Comparison of ENCODE assay signal across 1 cellular context in genomic region chr18:35193313-35193712, GRCh38.
A peak's percentile ranks its signal among the peaks of the same experiment; 100 is the strongest.
TF ChIP-seq lines count a peak whose summit lies in the region.

No MANE protein-coding gene starts in this region.

TF ChIP-seq in K562, 482 proteins besides CTCF, POLR2A, EP300 and RAD21 (continued from another document):
- TF ChIP-seq HEY1 (CRISPR knock-in tag; IDR thresholded peaks at IDR 0.05; ENCODE audit: borderline replicate concordance), result no peak
- no peak for TF ChIP-seq ZNF507 (tag; conservative IDR thresholded peaks at IDR 0.05)
- no peak for TF ChIP-seq ZC3H11A (IDR thresholded peaks at IDR 0.05; ENCODE audit: low read depth, low read length)
- TF ChIP-seq C11orf30 (IDR thresholded peaks at IDR 0.05; ENCODE audit: low read depth), result peak; percentile 62
- TF ChIP-seq HMG20A (CRISPR knock-in tag; conservative IDR thresholded peaks at IDR 0.05), result no peak
- TF ChIP-seq TAF15 (IDR thresholded peaks at IDR 0.05; ENCODE audit: low read depth, low read length), result no peak
- no peak for TF ChIP-seq MEIS2 (IDR thresholded peaks at IDR 0.05; ENCODE audit: partially characterized antibody)
- TF ChIP-seq PURB (CRISPR knock-in tag; IDR thresholded peaks at IDR 0.05; ENCODE audit: low read depth), result no peak
- TF ChIP-seq ZNF316 (IDR thresholded peaks at IDR 0.05), result peak; percentile 65
- TF ChIP-seq MAFK (IDR thresholded peaks at IDR 0.05; ENCODE audit: low read length), result peak; percentile 32; the same call in 1 of the 2 replicates
- TF ChIP-seq ZNF174 (CRISPR knock-in tag; IDR thresholded peaks at IDR 0.05), result no peak
- TF ChIP-seq MITF (IDR thresholded peaks at IDR 0.05), result no peak
- TF ChIP-seq ZNF133 (CRISPR knock-in tag; IDR thresholded peaks at IDR 0.05), result no peak
- no peak for TF ChIP-seq TCF15 (CRISPR knock-in tag; IDR thresholded peaks at IDR 0.05)
- TF ChIP-seq ATF7 (IDR thresholded peaks at IDR 0.05), result no peak
- no peak for TF ChIP-seq HDAC2 (IDR thresholded peaks at IDR 0.05)
- no peak for TF ChIP-seq ESRRA (IDR thresholded peaks at IDR 0.05; ENCODE audit: borderline replicate concordance, low read depth)
- TF ChIP-seq ZNF518B (CRISPR knock-in tag; IDR thresholded peaks at IDR 0.05), result no peak
- TF ChIP-seq HMBOX1 (IDR thresholded peaks at IDR 0.05), result no peak
- no peak for TF ChIP-seq GTF3C2 (IDR thresholded peaks at IDR 0.05; ENCODE audit: borderline replicate concordance, extremely low read depth, insufficient read length)
- no peak for TF ChIP-seq ELF4 (CRISPR knock-in tag; IDR thresholded peaks at IDR 0.05)
- TF ChIP-seq MAFG (tag; conservative IDR thresholded peaks at IDR 0.05), result peak; percentile 78
- TF ChIP-seq NFE2 (IDR thresholded peaks at IDR 0.05; ENCODE audit: low read depth), result peak; percentile 47; the same call in 1 of the 2 replicates
- TF ChIP-seq PKNOX1 (IDR thresholded peaks at IDR 0.05), result peak; percentile 4; the same call in 1 of the 2 replicates
- no peak for TF ChIP-seq MTA1 (IDR thresholded peaks at IDR 0.05; ENCODE audit: borderline replicate concordance)
